1 cellular context compared by ENCODE assay signal in genomic region chr3:171804618-171805389, GRCh38.
A peak's percentile ranks its signal among the peaks of the same experiment; 100 is the strongest.
TF ChIP-seq lines count a peak whose summit lies in the region.

No MANE protein-coding gene starts in this region.

TF ChIP-seq in endothelial cell of umbilical vein, 7 proteins besides CTCF, POLR2A, EP300 and RAD21:
- TF ChIP-seq POLR2AphosphoS5 (IDR thresholded peaks at IDR 0.05; ENCODE audit: insufficient read depth, low read depth, low read length) = peak; percentile 22
- no peak for TF ChIP-seq GATA2 (IDR thresholded peaks at IDR 0.05; ENCODE audit: insufficient read depth, insufficient read length, low read depth, low read length)
